Comparison of ENCODE assay signal across 1 cellular context in the genomic region with DNA sequence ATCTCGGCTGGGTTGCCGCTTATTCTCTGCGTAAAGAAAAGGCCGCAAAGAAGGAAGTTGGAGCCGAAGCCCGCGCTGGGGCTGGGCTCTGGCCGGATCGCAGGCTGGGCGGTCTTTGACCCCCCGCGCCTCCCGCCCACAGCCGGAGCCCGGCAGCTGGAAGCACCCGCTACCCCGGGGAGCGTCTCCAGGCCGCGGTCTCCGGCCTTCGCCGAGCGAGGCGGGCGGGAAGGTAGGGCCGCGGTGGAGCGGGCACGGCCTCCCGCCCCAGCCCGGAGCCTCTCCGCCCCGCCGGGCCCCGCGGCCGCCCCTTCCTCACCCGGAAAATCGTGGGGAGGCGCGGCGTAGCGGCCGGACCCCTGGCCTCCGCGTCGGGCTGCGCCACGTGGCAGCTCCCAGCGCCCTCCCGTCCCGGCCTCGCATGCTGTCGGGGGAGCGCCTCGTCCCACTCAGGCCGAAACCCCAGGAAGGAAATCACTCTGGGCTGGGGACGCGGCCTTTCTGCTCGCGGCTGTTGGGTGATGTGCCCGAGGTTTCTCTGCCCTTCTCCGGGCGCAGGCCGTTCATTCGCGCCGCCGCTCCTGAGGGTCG.
TF ChIP-seq lines count a peak whose summit lies in the region.

No MANE protein-coding gene starts in this region.

TF ChIP-seq in HepG2, 621 proteins besides CTCF, POLR2A, EP300 and RAD21 (continued from another document and continues in another):
- no peak for TF ChIP-seq ZNF143 (CRISPR knock-in tag; IDR thresholded peaks at IDR 0.05)
- TF ChIP-seq GABPB1 (CRISPR knock-in tag; IDR thresholded peaks at IDR 0.05): peak; percentile 34; the same call in 1 of the 2 replicates
- TF ChIP-seq NFE2L2 (IDR thresholded peaks at IDR 0.05; ENCODE audit: low read length): no peak
- TF ChIP-seq RORA (CRISPR knock-in tag; IDR thresholded peaks at IDR 0.05): no peak
- TF ChIP-seq GTF2F1 (IDR thresholded peaks at IDR 0.05; ENCODE audit: low read length): no peak
- TF ChIP-seq, protein P1, sequence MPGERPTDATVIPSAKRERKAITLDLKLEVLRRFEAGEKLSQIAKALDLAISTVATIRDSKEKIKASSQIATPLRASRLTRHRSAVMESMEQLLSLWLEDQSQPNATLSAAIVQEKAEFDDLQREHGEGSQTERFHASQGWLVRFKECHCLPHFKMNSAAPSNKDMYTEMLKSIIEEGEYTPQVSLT (CRISPR knock-in tag; IDR thresholded peaks at IDR 0.05; ENCODE audit: borderline replicate concordance, low read depth): no peak
- TF ChIP-seq, protein P2, sequence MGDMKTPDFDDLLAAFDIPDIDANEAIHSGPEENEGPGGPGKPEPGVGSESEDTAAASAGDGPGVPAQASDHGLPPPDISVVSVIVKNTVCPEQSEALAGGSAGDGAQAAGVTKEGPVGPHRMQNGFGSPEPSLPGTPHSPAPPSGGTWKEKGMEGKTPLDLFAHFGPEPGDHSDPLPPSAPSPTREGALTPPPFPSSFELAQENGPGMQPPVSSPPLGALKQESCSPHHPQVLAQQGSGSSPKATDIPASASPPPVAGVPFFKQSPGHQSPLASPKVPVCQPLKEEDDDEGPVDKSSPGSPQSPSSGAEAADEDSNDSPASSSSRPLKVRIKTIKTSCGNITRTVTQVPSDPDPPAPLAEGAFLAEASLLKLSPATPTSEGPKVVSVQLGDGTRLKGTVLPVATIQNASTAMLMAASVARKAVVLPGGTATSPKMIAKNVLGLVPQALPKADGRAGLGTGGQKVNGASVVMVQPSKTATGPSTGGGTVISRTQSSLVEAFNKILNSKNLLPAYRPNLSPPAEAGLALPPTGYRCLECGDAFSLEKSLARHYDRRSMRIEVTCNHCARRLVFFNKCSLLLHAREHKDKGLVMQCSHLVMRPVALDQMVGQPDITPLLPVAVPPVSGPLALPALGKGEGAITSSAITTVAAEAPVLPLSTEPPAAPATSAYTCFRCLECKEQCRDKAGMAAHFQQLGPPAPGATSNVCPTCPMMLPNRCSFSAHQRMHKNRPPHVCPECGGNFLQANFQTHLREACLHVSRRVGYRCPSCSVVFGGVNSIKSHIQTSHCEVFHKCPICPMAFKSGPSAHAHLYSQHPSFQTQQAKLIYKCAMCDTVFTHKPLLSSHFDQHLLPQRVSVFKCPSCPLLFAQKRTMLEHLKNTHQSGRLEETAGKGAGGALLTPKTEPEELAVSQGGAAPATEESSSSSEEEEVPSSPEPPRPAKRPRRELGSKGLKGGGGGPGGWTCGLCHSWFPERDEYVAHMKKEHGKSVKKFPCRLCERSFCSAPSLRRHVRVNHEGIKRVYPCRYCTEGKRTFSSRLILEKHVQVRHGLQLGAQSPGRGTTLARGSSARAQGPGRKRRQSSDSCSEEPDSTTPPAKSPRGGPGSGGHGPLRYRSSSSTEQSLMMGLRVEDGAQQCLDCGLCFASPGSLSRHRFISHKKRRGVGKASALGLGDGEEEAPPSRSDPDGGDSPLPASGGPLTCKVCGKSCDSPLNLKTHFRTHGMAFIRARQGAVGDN (CRISPR knock-in tag; IDR thresholded peaks at IDR 0.05): peak; percentile 91
- TF ChIP-seq, protein P3, sequence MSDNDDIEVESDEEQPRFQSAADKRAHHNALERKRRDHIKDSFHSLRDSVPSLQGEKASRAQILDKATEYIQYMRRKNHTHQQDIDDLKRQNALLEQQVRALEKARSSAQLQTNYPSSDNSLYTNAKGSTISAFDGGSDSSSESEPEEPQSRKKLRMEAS (IDR thresholded peaks at IDR 0.05): peak; percentile 97
- TF ChIP-seq ZBTB3 (CRISPR knock-in tag; IDR thresholded peaks at IDR 0.05; ENCODE audit: borderline replicate concordance, low read depth): no peak
- TF ChIP-seq, protein P4, sequence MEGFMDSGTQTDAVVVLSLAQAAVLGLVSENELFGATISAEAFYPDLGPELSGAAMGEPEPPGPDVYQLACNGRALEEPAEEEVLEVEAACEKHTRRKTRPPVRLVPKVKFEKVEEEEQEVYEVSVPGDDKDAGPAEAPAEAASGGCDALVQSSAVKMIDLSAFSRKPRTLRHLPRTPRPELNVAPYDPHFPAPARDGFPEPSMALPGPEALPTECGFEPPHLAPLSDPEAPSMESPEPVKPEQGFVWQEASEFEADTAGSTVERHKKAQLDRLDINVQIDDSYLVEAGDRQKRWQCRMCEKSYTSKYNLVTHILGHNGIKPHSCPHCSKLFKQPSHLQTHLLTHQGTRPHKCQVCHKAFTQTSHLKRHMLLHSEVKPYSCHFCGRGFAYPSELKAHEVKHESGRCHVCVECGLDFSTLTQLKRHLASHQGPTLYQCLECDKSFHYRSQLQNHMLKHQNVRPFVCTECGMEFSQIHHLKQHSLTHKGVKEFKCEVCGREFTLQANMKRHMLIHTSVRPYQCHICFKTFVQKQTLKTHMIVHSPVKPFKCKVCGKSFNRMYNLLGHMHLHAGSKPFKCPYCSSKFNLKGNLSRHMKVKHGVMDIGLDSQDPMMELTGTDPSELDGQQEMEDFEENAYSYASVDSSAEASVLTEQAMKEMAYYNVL (CRISPR knock-in tag; IDR thresholded peaks at IDR 0.05; ENCODE audit: borderline replicate concordance): no peak
- TF ChIP-seq ONECUT2 (CRISPR knock-in tag; IDR thresholded peaks at IDR 0.05): no peak
- TF ChIP-seq, protein P5, sequence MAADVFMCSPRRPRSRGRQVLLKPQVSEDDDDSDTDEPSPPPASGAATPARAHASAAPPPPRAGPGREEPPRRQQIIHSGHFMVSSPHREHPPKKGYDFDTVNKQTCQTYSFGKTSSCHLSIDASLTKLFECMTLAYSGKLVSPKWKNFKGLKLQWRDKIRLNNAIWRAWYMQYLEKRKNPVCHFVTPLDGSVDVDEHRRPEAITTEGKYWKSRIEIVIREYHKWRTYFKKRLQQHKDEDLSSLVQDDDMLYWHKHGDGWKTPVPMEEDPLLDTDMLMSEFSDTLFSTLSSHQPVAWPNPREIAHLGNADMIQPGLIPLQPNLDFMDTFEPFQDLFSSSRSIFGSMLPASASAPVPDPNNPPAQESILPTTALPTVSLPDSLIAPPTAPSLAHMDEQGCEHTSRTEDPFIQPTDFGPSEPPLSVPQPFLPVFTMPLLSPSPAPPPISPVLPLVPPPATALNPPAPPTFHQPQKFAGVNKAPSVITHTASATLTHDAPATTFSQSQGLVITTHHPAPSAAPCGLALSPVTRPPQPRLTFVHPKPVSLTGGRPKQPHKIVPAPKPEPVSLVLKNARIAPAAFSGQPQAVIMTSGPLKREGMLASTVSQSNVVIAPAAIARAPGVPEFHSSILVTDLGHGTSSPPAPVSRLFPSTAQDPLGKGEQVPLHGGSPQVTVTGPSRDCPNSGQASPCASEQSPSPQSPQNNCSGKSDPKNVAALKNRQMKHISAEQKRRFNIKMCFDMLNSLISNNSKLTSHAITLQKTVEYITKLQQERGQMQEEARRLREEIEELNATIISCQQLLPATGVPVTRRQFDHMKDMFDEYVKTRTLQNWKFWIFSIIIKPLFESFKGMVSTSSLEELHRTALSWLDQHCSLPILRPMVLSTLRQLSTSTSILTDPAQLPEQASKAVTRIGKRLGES (CRISPR knock-in tag; IDR thresholded peaks at IDR 0.05; ENCODE audit: borderline replicate concordance): 0 out of 2 replicates have a peak, but pooled peaks have one; percentile 23
- TF ChIP-seq, protein P6, sequence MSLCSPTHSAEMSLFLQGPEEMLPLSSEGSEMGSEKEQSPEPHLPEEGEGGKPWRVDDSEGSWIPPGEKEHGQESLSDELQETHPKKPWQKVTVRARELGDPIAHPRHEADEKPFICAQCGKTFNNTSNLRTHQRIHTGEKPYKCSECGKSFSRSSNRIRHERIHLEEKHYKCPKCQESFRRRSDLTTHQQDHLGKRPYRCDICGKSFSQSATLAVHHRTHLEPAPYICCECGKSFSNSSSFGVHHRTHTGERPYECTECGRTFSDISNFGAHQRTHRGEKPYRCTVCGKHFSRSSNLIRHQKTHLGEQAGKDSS (CRISPR knock-in tag; IDR thresholded peaks at IDR 0.05; ENCODE audit: borderline replicate concordance, low read depth): no peak
- TF ChIP-seq, protein P7, sequence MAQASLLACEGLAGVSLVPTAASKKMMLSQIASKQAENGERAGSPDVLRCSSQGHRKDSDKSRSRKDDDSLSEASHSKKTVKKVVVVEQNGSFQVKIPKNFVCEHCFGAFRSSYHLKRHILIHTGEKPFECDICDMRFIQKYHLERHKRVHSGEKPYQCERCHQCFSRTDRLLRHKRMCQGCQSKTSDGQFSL (CRISPR knock-in tag; IDR thresholded peaks at IDR 0.05): 0 out of 2 replicates have a peak, but pooled peaks have one; percentile 32
- TF ChIP-seq, protein P8, sequence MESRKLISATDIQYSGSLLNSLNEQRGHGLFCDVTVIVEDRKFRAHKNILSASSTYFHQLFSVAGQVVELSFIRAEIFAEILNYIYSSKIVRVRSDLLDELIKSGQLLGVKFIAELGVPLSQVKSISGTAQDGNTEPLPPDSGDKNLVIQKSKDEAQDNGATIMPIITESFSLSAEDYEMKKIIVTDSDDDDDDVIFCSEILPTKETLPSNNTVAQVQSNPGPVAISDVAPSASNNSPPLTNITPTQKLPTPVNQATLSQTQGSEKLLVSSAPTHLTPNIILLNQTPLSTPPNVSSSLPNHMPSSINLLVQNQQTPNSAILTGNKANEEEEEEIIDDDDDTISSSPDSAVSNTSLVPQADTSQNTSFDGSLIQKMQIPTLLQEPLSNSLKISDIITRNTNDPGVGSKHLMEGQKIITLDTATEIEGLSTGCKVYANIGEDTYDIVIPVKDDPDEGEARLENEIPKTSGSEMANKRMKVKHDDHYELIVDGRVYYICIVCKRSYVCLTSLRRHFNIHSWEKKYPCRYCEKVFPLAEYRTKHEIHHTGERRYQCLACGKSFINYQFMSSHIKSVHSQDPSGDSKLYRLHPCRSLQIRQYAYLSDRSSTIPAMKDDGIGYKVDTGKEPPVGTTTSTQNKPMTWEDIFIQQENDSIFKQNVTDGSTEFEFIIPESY (CRISPR knock-in tag; IDR thresholded peaks at IDR 0.05): no peak; the same call in 1 of the 2 replicates
- TF ChIP-seq, protein P9, sequence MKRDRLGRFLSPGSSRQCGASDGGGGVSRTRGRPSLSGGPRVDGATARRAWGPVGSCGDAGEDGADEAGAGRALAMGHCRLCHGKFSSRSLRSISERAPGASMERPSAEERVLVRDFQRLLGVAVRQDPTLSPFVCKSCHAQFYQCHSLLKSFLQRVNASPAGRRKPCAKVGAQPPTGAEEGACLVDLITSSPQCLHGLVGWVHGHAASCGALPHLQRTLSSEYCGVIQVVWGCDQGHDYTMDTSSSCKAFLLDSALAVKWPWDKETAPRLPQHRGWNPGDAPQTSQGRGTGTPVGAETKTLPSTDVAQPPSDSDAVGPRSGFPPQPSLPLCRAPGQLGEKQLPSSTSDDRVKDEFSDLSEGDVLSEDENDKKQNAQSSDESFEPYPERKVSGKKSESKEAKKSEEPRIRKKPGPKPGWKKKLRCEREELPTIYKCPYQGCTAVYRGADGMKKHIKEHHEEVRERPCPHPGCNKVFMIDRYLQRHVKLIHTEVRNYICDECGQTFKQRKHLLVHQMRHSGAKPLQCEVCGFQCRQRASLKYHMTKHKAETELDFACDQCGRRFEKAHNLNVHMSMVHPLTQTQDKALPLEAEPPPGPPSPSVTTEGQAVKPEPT (CRISPR knock-in tag; IDR thresholded peaks at IDR 0.05; ENCODE audit: low read depth): no peak
- TF ChIP-seq CEBPG (CRISPR knock-in tag; IDR thresholded peaks at IDR 0.05): no peak
- TF ChIP-seq ZNF264 (CRISPR knock-in tag; IDR thresholded peaks at IDR 0.05): no peak
- TF ChIP-seq ZNF333 (CRISPR knock-in tag; IDR thresholded peaks at IDR 0.05; ENCODE audit: borderline replicate concordance): 0 out of 2 replicates have a peak, but pooled peaks have one; percentile 52
- TF ChIP-seq, protein P10, sequence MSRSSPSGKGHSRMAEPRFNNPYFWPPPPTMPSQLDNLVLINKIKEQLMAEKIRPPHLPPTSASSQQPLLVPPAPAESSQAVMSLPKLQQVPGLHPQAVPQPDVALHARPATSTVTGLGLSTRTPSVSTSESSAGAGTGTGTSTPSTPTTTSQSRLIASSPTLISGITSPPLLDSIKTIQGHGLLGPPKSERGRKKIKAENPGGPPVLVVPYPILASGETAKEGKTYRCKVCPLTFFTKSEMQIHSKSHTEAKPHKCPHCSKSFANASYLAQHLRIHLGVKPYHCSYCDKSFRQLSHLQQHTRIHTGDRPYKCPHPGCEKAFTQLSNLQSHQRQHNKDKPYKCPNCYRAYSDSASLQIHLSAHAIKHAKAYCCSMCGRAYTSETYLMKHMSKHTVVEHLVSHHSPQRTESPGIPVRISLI (CRISPR knock-in tag; IDR thresholded peaks at IDR 0.05; ENCODE audit: borderline replicate concordance): no peak
- TF ChIP-seq, protein P11, sequence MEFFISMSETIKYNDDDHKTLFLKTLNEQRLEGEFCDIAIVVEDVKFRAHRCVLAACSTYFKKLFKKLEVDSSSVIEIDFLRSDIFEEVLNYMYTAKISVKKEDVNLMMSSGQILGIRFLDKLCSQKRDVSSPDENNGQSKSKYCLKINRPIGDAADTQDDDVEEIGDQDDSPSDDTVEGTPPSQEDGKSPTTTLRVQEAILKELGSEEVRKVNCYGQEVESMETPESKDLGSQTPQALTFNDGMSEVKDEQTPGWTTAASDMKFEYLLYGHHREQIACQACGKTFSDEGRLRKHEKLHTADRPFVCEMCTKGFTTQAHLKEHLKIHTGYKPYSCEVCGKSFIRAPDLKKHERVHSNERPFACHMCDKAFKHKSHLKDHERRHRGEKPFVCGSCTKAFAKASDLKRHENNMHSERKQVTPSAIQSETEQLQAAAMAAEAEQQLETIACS (CRISPR knock-in tag; IDR thresholded peaks at IDR 0.05): no peak
- TF ChIP-seq GATAD2A (CRISPR knock-in tag; IDR thresholded peaks at IDR 0.05): no peak
- TF ChIP-seq, protein P12, sequence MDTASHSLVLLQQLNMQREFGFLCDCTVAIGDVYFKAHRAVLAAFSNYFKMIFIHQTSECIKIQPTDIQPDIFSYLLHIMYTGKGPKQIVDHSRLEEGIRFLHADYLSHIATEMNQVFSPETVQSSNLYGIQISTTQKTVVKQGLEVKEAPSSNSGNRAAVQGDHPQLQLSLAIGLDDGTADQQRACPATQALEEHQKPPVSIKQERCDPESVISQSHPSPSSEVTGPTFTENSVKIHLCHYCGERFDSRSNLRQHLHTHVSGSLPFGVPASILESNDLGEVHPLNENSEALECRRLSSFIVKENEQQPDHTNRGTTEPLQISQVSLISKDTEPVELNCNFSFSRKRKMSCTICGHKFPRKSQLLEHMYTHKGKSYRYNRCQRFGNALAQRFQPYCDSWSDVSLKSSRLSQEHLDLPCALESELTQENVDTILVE (CRISPR knock-in tag; IDR thresholded peaks at IDR 0.05): no peak
- peak; percentile 92 for TF ChIP-seq ZFY (CRISPR knock-in tag; IDR thresholded peaks at IDR 0.05)
- no peak for TF ChIP-seq NKX3-1 (CRISPR knock-in tag; IDR thresholded peaks at IDR 0.05)
- no peak for TF ChIP-seq SETDB1 (CRISPR knock-in tag; IDR thresholded peaks at IDR 0.05; ENCODE audit: borderline replicate concordance)
- peak; percentile 78 for TF ChIP-seq SRY (CRISPR knock-in tag; IDR thresholded peaks at IDR 0.05)
- TF ChIP-seq NCOA1 (CRISPR knock-in tag; IDR thresholded peaks at IDR 0.05): no peak
- TF ChIP-seq MTA1 (CRISPR knock-in tag; IDR thresholded peaks at IDR 0.05; ENCODE audit: borderline replicate concordance): no peak; the same call in 1 of the 2 replicates
- no peak for TF ChIP-seq HNF4G (IDR thresholded peaks at IDR 0.05; ENCODE audit: borderline replicate concordance, low read depth, low read length)
- TF ChIP-seq HNF4G (CRISPR knock-in tag; IDR thresholded peaks at IDR 0.05; ENCODE audit: borderline replicate concordance, low read depth): no peak
- TF ChIP-seq MIXL1 (CRISPR knock-in tag; IDR thresholded peaks at IDR 0.05): no peak
- TF ChIP-seq HNF4A (CRISPR knock-in tag; IDR thresholded peaks at IDR 0.05): peak; percentile 21; the same call in 1 of the 2 replicates
- peak; percentile 60; the same call in 1 of the 2 replicates for TF ChIP-seq ZNF761 (CRISPR knock-in tag; conservative IDR thresholded peaks at IDR 0.05)
- TF ChIP-seq, protein P13, sequence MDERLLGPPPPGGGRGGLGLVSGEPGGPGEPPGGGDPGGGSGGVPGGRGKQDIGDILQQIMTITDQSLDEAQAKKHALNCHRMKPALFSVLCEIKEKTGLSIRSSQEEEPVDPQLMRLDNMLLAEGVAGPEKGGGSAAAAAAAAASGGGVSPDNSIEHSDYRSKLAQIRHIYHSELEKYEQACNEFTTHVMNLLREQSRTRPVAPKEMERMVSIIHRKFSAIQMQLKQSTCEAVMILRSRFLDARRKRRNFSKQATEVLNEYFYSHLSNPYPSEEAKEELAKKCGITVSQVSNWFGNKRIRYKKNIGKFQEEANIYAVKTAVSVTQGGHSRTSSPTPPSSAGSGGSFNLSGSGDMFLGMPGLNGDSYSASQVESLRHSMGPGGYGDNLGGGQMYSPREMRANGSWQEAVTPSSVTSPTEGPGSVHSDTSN (CRISPR knock-in tag; IDR thresholded peaks at IDR 0.05): no peak
